28 cellular contexts compared by ENCODE assay signal in the genomic region with DNA sequence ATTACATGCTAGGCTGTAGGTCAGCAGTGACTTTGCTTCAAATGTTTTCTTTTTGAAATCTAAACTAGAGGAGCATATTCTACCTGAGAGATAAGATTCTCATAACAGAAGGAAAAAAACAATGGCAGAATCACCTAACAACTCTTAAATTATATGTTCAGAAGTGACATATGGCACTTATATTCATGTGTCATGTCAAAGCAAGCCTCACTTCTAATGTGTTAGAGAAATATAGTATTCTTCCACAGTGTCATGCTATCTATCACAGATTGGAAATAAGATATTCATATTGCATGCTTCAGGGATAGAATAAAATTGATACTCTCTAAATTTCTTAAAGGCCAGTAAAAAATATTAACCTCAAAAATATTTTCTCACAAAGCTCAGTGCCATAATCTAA.
"Had no signal": no experiment of that assay in that cellular context is flagged by ENCODE, and none has a peak within 500 bp of the region (broad histone marks: within the 10 kb centered on the region; RNA-seq: fewer than 3 reads in every experiment).

No MANE protein-coding gene starts in this region.

- DNase-seq: stimulated activated CD4-positive, alpha-beta T cell treated with anti-CD3 and anti-CD28 coated beads, Interleukin-2, amount 100 ng/mL, for 48 hours; stimulated activated CD4-positive, alpha-beta T cell treated with anti-CD3 and anti-CD28 coated beads, Interleukin-4, amount 100 ng/mL, for 1 hour; stimulated activated CD4-positive, alpha-beta T cell treated with anti-CD3 and anti-CD28 coated beads, Interleukin-4, amount 100 ng/mL, for 24 hours; stimulated activated CD4-positive, alpha-beta T cell treated with anti-CD3 and anti-CD28 coated beads, Interleukin-4, amount 100 ng/mL, for 4 hours; stimulated activated CD8-positive, alpha-beta memory T cell treated with anti-CD3 and anti-CD28 coated beads, Interleukin-4, amount 100 ng/mL, for 48 hours; stimulated activated naive B cell treated with anti-CD40 and anti-IgM and Interleukin-4, amounts not matched to agents 10 μg/mL and 1 μg/mL and 100 μg/mL, for 72 hours; stimulated activated naive CD4-positive, alpha-beta T cell; stimulated activated naive CD4-positive, alpha-beta T cell treated with Interleukin-2 at 50 U/mL for 16 hours; stimulated activated naive CD8-positive, alpha-beta T cell treated with anti-CD3 and anti-CD28 coated beads, Interleukin-15, amount 100 ng/mL, for 72 hours; stimulated activated naive CD8-positive, alpha-beta T cell treated with anti-CD3 and anti-CD28 coated beads, Interleukin-15, Interleukin-2, amounts not matched to agents 100 U/mL and 50 U/mL, for 24 hours; stomach; substantia nigra; testis; thyroid gland; tibial artery; transverse colon; trophoblast cell; upper lobe of left lung; upper lobe of right lung; uterus had no signal

- H3K27ac Mint-ChIP-seq: stimulated activated effector memory CD8-positive, alpha-beta T cell treated with anti-CD3 and anti-CD28 coated beads, Interleukin-12 subunit alpha, Interleukin-12 subunit beta, amount 100 ng/mL, for 72 hours; stimulated activated memory B cell treated with anti-CD40 and anti-IgM and Interleukin-4, amounts not matched to agents 10 μg/mL and 1 μg/mL and 100 μg/mL, for 72 hours; stimulated activated naive B cell treated with anti-CD40 and anti-IgM and Interleukin-4, amounts not matched to agents 10 μg/mL and 1 μg/mL and 100 μg/mL, for 72 hours; stimulated activated naive CD8-positive, alpha-beta T cell treated with anti-CD3 and anti-CD28 coated beads, Interleukin-15, amount 100 ng/mL, for 72 hours; stimulated activated naive CD8-positive, alpha-beta T cell treated with anti-CD3 and anti-CD28 coated beads, Interleukin-15, Interleukin-2, amounts not matched to agents 100 ng/mL and 50 ng/mL, for 24 hours; type B pancreatic cell had no signal

- H3K36me3 ChIP-seq: stomach, suprapubic skin, thoracic aorta, thyroid gland, tibial artery, tibial nerve, transverse colon, upper lobe of left lung, upper lobe of right lung, uterus, vagina had no signal

- H3K27me3 ChIP-seq: stomach, suprapubic skin, testis, thyroid gland, tibial artery, tibial nerve, transverse colon, upper lobe of left lung, upper lobe of right lung, uterus, vagina had no signal

- ATAC-seq: stimulated activated effector memory CD8-positive, alpha-beta T cell treated with anti-CD3 and anti-CD28 coated beads, Interleukin-12 subunit alpha, Interleukin-12 subunit beta, amount 100 ng/mL, for 72 hours; stimulated activated memory B cell treated with anti-CD40 and anti-IgM and Interleukin-4, amounts not matched to agents 10 μg/mL and 1 μg/mL and 100 μg/mL, for 72 hours; stimulated activated naive B cell treated with anti-CD40 and anti-IgM and Interleukin-4, amounts not matched to agents 10 μg/mL and 1 μg/mL and 100 μg/mL, for 72 hours; stimulated activated naive CD8-positive, alpha-beta T cell treated with anti-CD3 and anti-CD28 coated beads, Interleukin-15, amount 100 ng/mL, for 72 hours; stimulated activated naive CD8-positive, alpha-beta T cell treated with anti-CD3 and anti-CD28 coated beads, Interleukin-15, Interleukin-2, amounts not matched to agents 100 U/mL and 50 U/mL, for 24 hours; upper lobe of right lung had no signal

- H3K36me3 Mint-ChIP-seq: stimulated activated effector memory CD8-positive, alpha-beta T cell treated with anti-CD3 and anti-CD28 coated beads, Interleukin-12 subunit alpha, Interleukin-12 subunit beta, amount 100 ng/mL, for 72 hours; stimulated activated memory B cell treated with anti-CD40 and anti-IgM and Interleukin-4, amounts not matched to agents 10 μg/mL and 1 μg/mL and 100 μg/mL, for 72 hours; stimulated activated naive B cell treated with anti-CD40 and anti-IgM and Interleukin-4, amounts not matched to agents 10 μg/mL and 1 μg/mL and 100 μg/mL, for 72 hours; type B pancreatic cell had no signal

- H3K9me3 ChIP-seq: suprapubic skin, testis, thoracic aorta, thyroid gland, transverse colon, upper lobe of right lung, uterus, vagina had no signal

- H3K4me3 ChIP-seq: stomach, suprapubic skin, testis, thoracic aorta, thyroid gland, tibial artery, tibial nerve, transverse colon, upper lobe of left lung, upper lobe of right lung, uterus, vagina had no signal

- H3K4me1 Mint-ChIP-seq: stimulated activated effector memory CD8-positive, alpha-beta T cell treated with anti-CD3 and anti-CD28 coated beads, Interleukin-12 subunit alpha, Interleukin-12 subunit beta, amount 100 ng/mL, for 72 hours; stimulated activated memory B cell treated with anti-CD40 and anti-IgM and Interleukin-4, amounts not matched to agents 10 μg/mL and 1 μg/mL and 100 μg/mL, for 72 hours; stimulated activated naive B cell treated with anti-CD40 and anti-IgM and Interleukin-4, amounts not matched to agents 10 μg/mL and 1 μg/mL and 100 μg/mL, for 72 hours; stimulated activated naive CD8-positive, alpha-beta T cell treated with anti-CD3 and anti-CD28 coated beads, Interleukin-15, amount 100 ng/mL, for 72 hours had no signal

- H3K9me3 Mint-ChIP-seq: type B pancreatic cell had no signal

- H3K27ac ChIP-seq: stomach, suprapubic skin, testis, thoracic aorta, thyroid gland, tibial artery, tibial nerve, transverse colon, upper lobe of left lung, upper lobe of right lung, uterus, vagina had no signal

- H3K27me3 Mint-ChIP-seq: stimulated activated memory B cell treated with anti-CD40 and anti-IgM and Interleukin-4, amounts not matched to agents 10 μg/mL and 1 μg/mL and 100 μg/mL, for 72 hours; stimulated activated naive B cell treated with anti-CD40 and anti-IgM and Interleukin-4, amounts not matched to agents 10 μg/mL and 1 μg/mL and 100 μg/mL, for 72 hours; stimulated activated naive CD8-positive, alpha-beta T cell treated with anti-CD3 and anti-CD28 coated beads, Interleukin-15, amount 100 ng/mL, for 72 hours; stimulated activated naive CD8-positive, alpha-beta T cell treated with anti-CD3 and anti-CD28 coated beads, Interleukin-15, Interleukin-2, amounts not matched to agents 100 ng/mL and 50 ng/mL, for 24 hours; type B pancreatic cell had no signal

- H3K4me3 Mint-ChIP-seq: stimulated activated effector memory CD8-positive, alpha-beta T cell treated with anti-CD3 and anti-CD28 coated beads, Interleukin-12 subunit alpha, Interleukin-12 subunit beta, amount 100 ng/mL, for 72 hours; stimulated activated memory B cell treated with anti-CD40 and anti-IgM and Interleukin-4, amounts not matched to agents 10 μg/mL and 1 μg/mL and 100 μg/mL, for 72 hours; stimulated activated naive B cell treated with anti-CD40 and anti-IgM and Interleukin-4, amounts not matched to agents 10 μg/mL and 1 μg/mL and 100 μg/mL, for 72 hours; stimulated activated naive CD8-positive, alpha-beta T cell treated with anti-CD3 and anti-CD28 coated beads, Interleukin-15, amount 100 ng/mL, for 72 hours; stimulated activated naive CD8-positive, alpha-beta T cell treated with anti-CD3 and anti-CD28 coated beads, Interleukin-15, Interleukin-2, amounts not matched to agents 100 ng/mL and 50 ng/mL, for 24 hours; type B pancreatic cell had no signal
